8 cellular contexts compared by ENCODE assay signal in the genomic region with DNA sequence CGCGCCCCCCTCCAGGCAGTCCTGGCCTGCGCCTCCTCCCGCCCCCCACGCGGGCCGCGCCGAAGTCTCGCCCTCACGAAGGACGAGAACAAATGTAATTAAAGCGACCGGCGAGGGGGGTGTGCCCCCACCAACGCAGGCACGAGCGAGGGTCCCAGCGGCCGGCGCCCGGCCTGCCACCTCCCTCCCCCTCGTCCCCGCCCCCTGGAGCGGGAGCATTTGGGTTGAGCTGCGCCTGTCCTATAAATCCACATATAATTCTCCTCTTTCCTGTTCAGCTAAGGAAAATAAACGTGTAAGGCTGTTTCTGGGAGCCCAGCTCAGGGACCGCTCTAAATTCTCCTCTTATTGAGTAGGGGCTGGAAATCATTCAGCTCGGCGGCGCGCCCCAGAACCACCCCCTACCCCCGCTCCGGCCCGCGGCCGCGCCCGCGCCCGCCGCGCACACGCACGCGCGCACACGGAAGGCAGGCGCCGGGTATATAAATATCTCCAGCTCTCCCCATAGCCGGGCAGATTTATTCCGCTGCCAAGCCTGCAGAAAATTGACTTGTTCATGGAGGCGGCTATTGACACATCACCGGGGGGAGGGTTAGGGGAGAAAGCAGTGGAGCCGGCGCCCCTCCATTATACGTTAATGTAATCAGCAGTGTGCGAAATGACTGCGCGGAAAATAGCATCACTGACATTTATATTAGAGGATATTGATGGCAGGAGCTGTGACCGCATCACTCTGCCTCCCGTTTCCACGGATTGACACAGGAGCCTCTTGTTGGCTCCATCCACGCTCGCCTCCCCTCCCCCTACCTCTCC.
DNase-seq lines count a peak whose midpoint lies in the region; ATAC-seq and TF ChIP-seq lines count a peak whose summit lies in the region.

No MANE protein-coding gene starts in this region.

- H3K9me3 ChIP-seq in cardiac muscle cell (ENCODE audit: low read depth): no peaks in the 10 kb centered on the region

- peaks cover 14% of the 10 kb centered on the region for H3K4me1 ChIP-seq in cardiac muscle cell (ENCODE audit: low read depth)

- peaks cover 60% of the 10 kb centered on the region for H3K27me3 ChIP-seq in cardiac muscle cell

- H3K9me3 Mint-ChIP-seq in WTC11: no peaks in the 10 kb centered on the region

- ATAC-seq in WTC11: no peak
- ATAC-seq in HG02970 (IDR thresholded peaks at IDR 0.05; ENCODE audit: low FRiP score, unreplicated experiment): no peak

- no peak overlapping the region for H3K27ac Mint-ChIP-seq in WTC11

- CTCF ChIA-PET in WTC11 (lab: Charles Lee): interaction anchor here (0.5 to 12.3 kb wide), 62 partner anchors 8 to 482 kb away, joined by 3 to 203 read pairs (median 4); partner anchors contain the start of genes BTRC and LBX1
- CTCF ChIA-PET in GM10248 (lab: Yijun Ruan, JAX): interaction anchor here (0.7 to 6.0 kb wide), 14 partner anchors 10 to 279 kb away, joined by 3 to 51 read pairs (median 3); no protein-coding TSS in a partner anchor

- no peaks in the 10 kb centered on the region for H3K36me3 Mint-ChIP-seq in WTC11

- peak; percentile 8 for DNase-seq in stimulated activated CD4-positive, alpha-beta T cell treated with anti-CD3 and anti-CD28 coated beads, Interleukin-4, amount 100 ng/mL, for 1 hour
- DNase-seq in stimulated activated CD4-positive, alpha-beta T cell treated with anti-CD3 and anti-CD28 coated beads, Interleukin-2, amount 100 ng/mL, for 24 hours: no peak
- DNase-seq in WTC11 (ENCODE audit: low spot score) (peak; percentile 27), cardiac muscle cell (ENCODE audit: low read depth in 1 of 2, low spot score in 1 of 2) (peak in 1 of 2 donors; percentile 52), posterior cingulate gyrus (peak in 9 of 10 donors; percentile 45 to 93 (median 62)), OCI-M1 (lab: John Stamatoyannopoulos, UW) (no peak), GM10248 (ENCODE audit: extremely low spot score) (no peak)

- no peak overlapping the region for H3K27ac ChIP-seq in cardiac muscle cell

- intact Hi-C loops in posterior cingulate gyrus (cut with DNase I): loop anchor here (5.0 to 10.0 kb wide), 2 partner anchors 60 to 282 kb away; partner anchors contain the start of gene BTRC

- peak overlapping the region; percentile 41 for H3K4me3 ChIP-seq in cardiac muscle cell

- POLR2A ChIA-PET in WTC11 (lab: Charles Lee) (interaction anchor here (0.6 kb wide), 1 partner anchor 235 kb away, joined by 4 read pairs; no protein-coding TSS in a partner anchor), GM10248 (lab: Yijun Ruan, JAX) (no interaction called here)

- H3K4me3 Mint-ChIP-seq in WTC11: peak overlapping the region; percentile 80

- TF ChIP-seq CTCF in WTC11 (IDR thresholded peaks at IDR 0.05) (no peak), cardiac muscle cell (IDR thresholded peaks at IDR 0.05; ENCODE audit: low read depth, low read length) (no peak), GM10248 (IDR thresholded peaks at IDR 0.05; ENCODE audit: control extremely low read depth, extremely low read depth, low read depth, missing control alignments) (no peak)

- H3K36me3 ChIP-seq in cardiac muscle cell: no peaks in the 10 kb centered on the region

- H3K27me3 Mint-ChIP-seq in WTC11 (ENCODE audit: low read depth): peaks cover 97% of the 10 kb centered on the region

- peaks cover 31% of the 10 kb centered on the region for H3K4me1 Mint-ChIP-seq in WTC11

TF ChIP-seq in WTC11, 78 proteins besides CTCF, POLR2A, EP300 and RAD21:
- TF ChIP-seq FOXP1 (CRISPR knock-in tag; IDR thresholded peaks at IDR 0.05; ENCODE audit: borderline replicate concordance) (no peak), OVOL2 (CRISPR knock-in tag; IDR thresholded peaks at IDR 0.05; ENCODE audit: borderline replicate concordance) (no peak), ELF4 (CRISPR knock-in tag; IDR thresholded peaks at IDR 0.05; ENCODE audit: low read depth) (no peak), ZBTB43 (CRISPR knock-in tag; IDR thresholded peaks at IDR 0.05) (no peak)
- TF ChIP-seq, protein P1, sequence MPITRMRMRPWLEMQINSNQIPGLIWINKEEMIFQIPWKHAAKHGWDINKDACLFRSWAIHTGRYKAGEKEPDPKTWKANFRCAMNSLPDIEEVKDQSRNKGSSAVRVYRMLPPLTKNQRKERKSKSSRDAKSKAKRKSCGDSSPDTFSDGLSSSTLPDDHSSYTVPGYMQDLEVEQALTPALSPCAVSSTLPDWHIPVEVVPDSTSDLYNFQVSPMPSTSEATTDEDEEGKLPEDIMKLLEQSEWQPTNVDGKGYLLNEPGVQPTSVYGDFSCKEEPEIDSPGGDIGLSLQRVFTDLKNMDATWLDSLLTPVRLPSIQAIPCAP (CRISPR knock-in tag; IDR thresholded peaks at IDR 0.05): no peak

Comparison
In these comparisons a context has a peak if more than half of its experiments do, and no peak if none do; other contexts are left out.
1. DNase-seq: peak in stimulated activated CD4-positive, alpha-beta T cell treated with anti-CD3 and anti-CD28 coated beads, Interleukin-4, amount 100 ng/mL, for 1 hour (single experiment), WTC11 (single experiment) and posterior cingulate gyrus (9 of 10); none in stimulated activated CD4-positive, alpha-beta T cell treated with anti-CD3 and anti-CD28 coated beads, Interleukin-2, amount 100 ng/mL, for 24 hours (0 of 2), OCI-M1 (single experiment) and GM10248 (single experiment).